In the genomic region with DNA sequence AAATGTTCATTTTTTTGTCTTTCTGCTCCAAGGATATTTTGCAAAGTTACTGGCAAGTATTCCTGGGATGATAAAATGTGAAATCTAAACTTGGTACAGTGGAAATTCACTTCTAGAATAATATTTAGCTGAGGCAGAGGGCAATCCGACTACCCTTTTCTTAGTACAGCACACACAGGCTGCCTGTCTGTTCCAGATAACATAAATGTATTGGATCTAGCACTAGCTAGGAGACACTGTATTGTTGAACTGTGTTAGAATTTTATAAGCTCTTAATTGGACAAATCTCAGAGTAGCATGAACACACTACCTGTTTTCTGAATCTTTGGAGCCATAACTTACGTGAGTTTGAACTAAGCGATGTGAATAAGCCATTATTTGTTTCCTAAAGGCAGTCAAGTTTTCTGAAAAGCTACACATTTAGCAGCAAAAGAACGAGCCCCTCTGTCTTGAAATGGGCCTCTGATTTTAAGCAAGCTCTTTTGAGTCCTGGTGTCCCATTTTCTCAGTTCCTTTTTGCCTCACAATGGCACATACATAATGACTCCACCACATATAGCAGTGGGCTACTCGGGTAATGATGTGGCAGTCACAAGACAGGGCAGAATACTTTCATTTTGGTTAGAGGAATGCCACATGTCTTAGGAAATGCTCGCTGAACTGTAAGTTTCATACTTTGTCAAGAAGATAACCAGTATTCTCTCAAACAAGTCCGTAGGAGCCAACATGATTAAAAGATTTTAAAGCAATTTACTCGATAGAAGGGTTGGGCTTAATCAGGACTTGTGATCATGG, we compare ENCODE assay signal across 8 cellular contexts.
DNase-seq lines count a peak whose midpoint lies in the region; ATAC-seq and TF ChIP-seq lines count a peak whose summit lies in the region.

No MANE protein-coding gene starts in this region.

- H3K4ac ChIP-seq in mesenchymal stem cell (ENCODE audit: low read depth in 1 of 2, low read length in 2 of 2), result no peak overlapping the region

- peak overlapping the region; percentile 78 for H3K4me3 ChIP-seq in adipocyte (ENCODE audit: low read length)
- H3K4me3 ChIP-seq in mesenchymal stem cell (ENCODE audit: insufficient read depth in 1 of 2, low read depth in 1 of 2, low read length in 2 of 2), result peak overlapping the region in 1 of 2 experiments; percentile 72
- H3K4me3 ChIP-seq in BE2C (ENCODE audit: low read depth, low read length), result no peak overlapping the region

- no peak overlapping the region for H2BK12ac ChIP-seq in mesenchymal stem cell (ENCODE audit: low read length in 2 of 2)

- no peak for DNase-seq in CD4-positive, alpha-beta T cell
- DNase-seq in adipocyte (ENCODE audit: low read depth), result peak; percentile 15
- DNase-seq in mesenchymal stem cell, result no peak
- no peak for DNase-seq in progenitor cell of endocrine pancreas (ENCODE audit: low spot score, unreplicated experiment)
- no peak for DNase-seq in activated effector memory CD4-positive, alpha-beta T cell treated with Interleukin-2 at 50 U/mL for 16 hours
- no peak for DNase-seq in BE2C

- H3K9me3 Mint-ChIP-seq in CD4-positive, alpha-beta T cell, result no peaks in the 10 kb centered on the region
- no peaks in the 10 kb centered on the region for H3K9me3 Mint-ChIP-seq in progenitor cell of endocrine pancreas (ENCODE audit: low read depth)

- no peak overlapping the region for H4K91ac ChIP-seq in mesenchymal stem cell (ENCODE audit: low read length)

- no peak overlapping the region for H2AFZ ChIP-seq in mesenchymal stem cell (ENCODE audit: low read depth, low read length)

- no peak overlapping the region for H3K23ac ChIP-seq in mesenchymal stem cell (ENCODE audit: low read length in 2 of 2)

- peak overlapping the region; percentile 41 for H3K27ac ChIP-seq in CD4-positive, alpha-beta T cell (ENCODE audit: low read depth, low read length)
- no peak overlapping the region for H3K27ac ChIP-seq in mesenchymal stem cell (ENCODE audit: low read length, poor library complexity, severe bottlenecking)

- no peaks in the 10 kb centered on the region for H3K36me3 ChIP-seq in adipocyte (ENCODE audit: control insufficient read depth, insufficient read depth, low read length, severe bottlenecking)
- no peaks in the 10 kb centered on the region for H3K36me3 ChIP-seq in mesenchymal stem cell (ENCODE audit: control insufficient read depth in 1 of 2, insufficient read depth in 2 of 2, low read depth in 1 of 2, low read length in 2 of 2)
- H3K36me3 ChIP-seq in BE2C, result no peaks in the 10 kb centered on the region

- intact Hi-C loops in CD4-positive, alpha-beta T cell (cut with DNase I, micrococcal nuclease), result loop anchor here (1.0 to 5.0 kb wide), 3 partner anchors 76 to 434 kb away; no protein-coding TSS in a partner anchor

- H3K27me3 Mint-ChIP-seq in CD4-positive, alpha-beta T cell, result no peaks in the 10 kb centered on the region
- no peaks in the 10 kb centered on the region for H3K27me3 Mint-ChIP-seq in progenitor cell of endocrine pancreas

- WGBS in mesenchymal stem cell, result 78% methylated on average over 7 of the region's 8 CpGs

- no peak overlapping the region for H2AK5ac ChIP-seq in mesenchymal stem cell (ENCODE audit: low read length, severe bottlenecking)

- H3K27ac Mint-ChIP-seq in CD4-positive, alpha-beta T cell, result peak overlapping the region; percentile 89
- H3K27ac Mint-ChIP-seq in progenitor cell of endocrine pancreas, result no peak overlapping the region

- H3K14ac ChIP-seq in mesenchymal stem cell (ENCODE audit: low read length in 2 of 2), result no peak overlapping the region

- H2BK5ac ChIP-seq in mesenchymal stem cell (ENCODE audit: low read depth, low read length, poor library complexity, severe bottlenecking), result no peak overlapping the region

- H3K4me1 ChIP-seq in adipocyte (ENCODE audit: control insufficient read depth, insufficient read depth, low read length) (peaks cover 17% of the 10 kb centered on the region), mesenchymal stem cell (ENCODE audit: control insufficient read depth, insufficient read depth, low read depth, low read length) (no peaks in the 10 kb centered on the region), BE2C (no peaks in the 10 kb centered on the region)

- H3K4me2 ChIP-seq in mesenchymal stem cell (ENCODE audit: low read length, poor library complexity, severe bottlenecking), result no peak overlapping the region

- H2BK120ac ChIP-seq in mesenchymal stem cell (ENCODE audit: low read depth, low read length), result no peak overlapping the region

- H3K79me1 ChIP-seq in mesenchymal stem cell (replicated peaks; ENCODE audit: low read length, poor library complexity, severe bottlenecking), result no peaks in the 10 kb centered on the region

- CTCF ChIA-PET in CD4-positive, alpha-beta T cell (lab: Charles Lee), result interaction anchor here (0.7 to 1.5 kb wide), 3 partner anchors 8 to 434 kb away, joined by 3 to 4 read pairs (median 3); no protein-coding TSS in a partner anchor

- no peaks in the 10 kb centered on the region for H3K36me3 Mint-ChIP-seq in CD4-positive, alpha-beta T cell (ENCODE audit: low read depth)
- no peaks in the 10 kb centered on the region for H3K36me3 Mint-ChIP-seq in progenitor cell of endocrine pancreas (ENCODE audit: insufficient read depth)

- no peaks in the 10 kb centered on the region for H3K9me3 ChIP-seq in CD4-positive, alpha-beta T cell (ENCODE audit: control insufficient read depth, low read length)
- H3K9me3 ChIP-seq in adipocyte (ENCODE audit: control insufficient read depth, low read length), result no peaks in the 10 kb centered on the region
- H3K9me3 ChIP-seq in mesenchymal stem cell (ENCODE audit: control insufficient read depth, low read length), result no peaks in the 10 kb centered on the region
- no peaks in the 10 kb centered on the region for H3K9me3 ChIP-seq in BE2C

- H4K8ac ChIP-seq in mesenchymal stem cell (ENCODE audit: low read length), result no peak overlapping the region

- H3K4me3 Mint-ChIP-seq in CD4-positive, alpha-beta T cell, result peak overlapping the region; percentile 82
- H3K4me3 Mint-ChIP-seq in progenitor cell of endocrine pancreas (ENCODE audit: low read depth), result no peak overlapping the region

- no peak for TF ChIP-seq CTCF in CD4-positive, alpha-beta T cell (IDR thresholded peaks at IDR 0.05)
- TF ChIP-seq CTCF in progenitor cell of endocrine pancreas (IDR thresholded peaks at IDR 0.05; ENCODE audit: unreplicated experiment) (no peak), BE2C (IDR thresholded peaks at IDR 0.05; ENCODE audit: low read depth, low read length) (no peak)

- POLR2A ChIA-PET in CD4-positive, alpha-beta T cell (lab: Charles Lee), result interaction anchor here (0.6 to 1.6 kb wide), 13 partner anchors 10 to 585 kb away, joined by 3 to 9 read pairs (median 4); no protein-coding TSS in a partner anchor

- peak overlapping the region; percentile 86 for H3K9ac ChIP-seq in adipocyte (ENCODE audit: low read length)
- H3K9ac ChIP-seq in mesenchymal stem cell (ENCODE audit: low read length), result peak overlapping the region; percentile 93

- no peak overlapping the region for H3K18ac ChIP-seq in mesenchymal stem cell (ENCODE audit: low read depth in 1 of 2, low read length in 2 of 2)

- peaks cover 28% of the 10 kb centered on the region for H3K4me1 Mint-ChIP-seq in CD4-positive, alpha-beta T cell (ENCODE audit: low read depth)
- peaks cover 3% of the 10 kb centered on the region for H3K4me1 Mint-ChIP-seq in progenitor cell of endocrine pancreas (ENCODE audit: low read depth)

- peak; percentile 77 for ATAC-seq in CD4-positive, alpha-beta T cell (ENCODE audit: poor library complexity)
- ATAC-seq in GM19452 (IDR thresholded peaks at IDR 0.05; ENCODE audit: unreplicated experiment) (peak; percentile 98), HG03439 (IDR thresholded peaks at IDR 0.05; ENCODE audit: unreplicated experiment) (peak; percentile 96)

- no peak overlapping the region for H2BK15ac ChIP-seq in mesenchymal stem cell (ENCODE audit: low read depth, poor library complexity, severe bottlenecking)

- no peaks in the 10 kb centered on the region for H3K27me3 ChIP-seq in CD4-positive, alpha-beta T cell (ENCODE audit: control insufficient read depth, insufficient read depth, low read length)
- H3K27me3 ChIP-seq in adipocyte (replicated peaks; ENCODE audit: control insufficient read depth, insufficient read depth, low read length) (no peaks in the 10 kb centered on the region), mesenchymal stem cell (ENCODE audit: control insufficient read depth in 1 of 2, insufficient read depth in 1 of 2, low read length in 2 of 2) (peaks cover 0 to 4% of the 10 kb centered on the region in 2 experiments), BE2C (no peaks in the 10 kb centered on the region)
